ENCODE assay signal across 9 cellular contexts in genomic region chr10:114404171-114405010, GRCh38. TPM values are rescaled to one million over a fixed set of nuclear protein-coding genes. Genes with fewer than 3 reads are reported as not detected.
DNase-seq lines count a peak whose midpoint lies in the region; ATAC-seq, FAIRE-seq and TF ChIP-seq lines count a peak whose summit lies in the region.
"Had no signal": no experiment of that assay in that cellular context is flagged by ENCODE, and none has a peak within 500 bp of the region (broad histone marks: within the 10 kb centered on the region; RNA-seq: fewer than 3 reads in every experiment).

Gene AFAP1L2 (minus strand): TSS chr10:114404502. CDS start chr10:114404455, 47 bp downstream.

- H3K27me3 ChIP-seq in stomach smooth muscle (ENCODE audit: control insufficient read depth in 1 of 2, insufficient read depth in 2 of 2, low read length in 2 of 2): no peaks in the 10 kb centered on the region

- peak within 1 kb of the TSS; percentile 73 to 93 (median 83) for H3K4me3 Mint-ChIP-seq in brain

- peak within 1 kb of the TSS; percentile 69 for H3K27ac ChIP-seq in stomach smooth muscle (ENCODE audit: low read length)

- H3K36me3 Mint-ChIP-seq in brain: no peaks in the 10 kb centered on the region

- TF ChIP-seq CTCF in brain (conservative IDR thresholded peaks at IDR 0.05): no peak
- TF ChIP-seq CTCF in D721Med (IDR thresholded peaks at IDR 0.05; ENCODE audit: insufficient read depth, missing control alignments): no peak

- DNase-seq in 8988T (peak; percentile 50), H54 (ENCODE audit: insufficient read length, low spot score) (no peak), left colon (peak in 1 of 2 donors; percentile 67), D721Med (ENCODE audit: insufficient read length, low spot score) (no peak), foreskin melanocyte (no peak)

- H3K27ac Mint-ChIP-seq in brain: peak within 1 kb of the TSS in 2 of 5 experiments; percentile 44 to 67

- no peaks in the 10 kb centered on the region for H3K36me3 ChIP-seq in stomach smooth muscle (ENCODE audit: control insufficient read depth in 2 of 2, insufficient read depth in 2 of 2, low read length in 2 of 2)

- peak within 1 kb of the TSS; percentile 83 to 91 for H3K4me3 ChIP-seq in stomach smooth muscle (ENCODE audit: low read length in 2 of 2)

- ATAC-seq in left colon (peak; percentile 90), HG02970 (IDR thresholded peaks at IDR 0.05; ENCODE audit: low FRiP score, unreplicated experiment) (no peak)

- peaks cover 82% of the 10 kb centered on the region for H3K27me3 Mint-ChIP-seq in brain

- H3K9ac ChIP-seq in stomach smooth muscle (ENCODE audit: low read length in 2 of 2): peak within 1 kb of the TSS; percentile 68 to 76

- intact Hi-C loops in left colon (cut with DNase I, micrococcal nuclease): loop anchor here in 1 of 2 donors (5.0 kb wide), 1 partner anchor 232 kb away; the partner anchor contains the start of gene CCDC186

- H3K4me1 ChIP-seq in stomach smooth muscle (ENCODE audit: control insufficient read depth, insufficient read depth, low read length): peaks cover 50% of the 10 kb centered on the region

- H3K4me1 Mint-ChIP-seq in brain: peaks cover 21% of the 10 kb centered on the region

- no peaks in the 10 kb centered on the region for H3K9me3 ChIP-seq in stomach smooth muscle (ENCODE audit: control insufficient read depth in 2 of 2, low read length in 2 of 2)

- FAIRE-seq in H54 (lab: Jason Lieb, UNC) (no peak), D721Med (lab: Jason Lieb, UNC) (no peak)
- FAIRE-seq: GM18507 had no signal

- peaks cover 4 to 12% (median 5%) of the 10 kb centered on the region in 5 experiments for H3K9me3 Mint-ChIP-seq in brain

- peak; percentile 16; the same call in 1 of the 2 replicates for TF ChIP-seq POLR2A in H54 (IDR thresholded peaks at IDR 0.05; ENCODE audit: low read depth, low read length)

RNA-seq across cellular contexts. Expression of gene AFAP1L2, which starts in this region (rescaled TPM):
- polyA plus RNA-seq in brain (ENCODE audit: insufficient read depth, low read depth, low replicate concordance): 7.5 TPM
- total RNA-seq in left colon: 10 to 100 TPM in 1 of 2 donors, 1 to 10 TPM in 1; 8.9 to 12.5 TPM
